ENCODE assay signal across 18 cellular contexts in the genomic region with DNA sequence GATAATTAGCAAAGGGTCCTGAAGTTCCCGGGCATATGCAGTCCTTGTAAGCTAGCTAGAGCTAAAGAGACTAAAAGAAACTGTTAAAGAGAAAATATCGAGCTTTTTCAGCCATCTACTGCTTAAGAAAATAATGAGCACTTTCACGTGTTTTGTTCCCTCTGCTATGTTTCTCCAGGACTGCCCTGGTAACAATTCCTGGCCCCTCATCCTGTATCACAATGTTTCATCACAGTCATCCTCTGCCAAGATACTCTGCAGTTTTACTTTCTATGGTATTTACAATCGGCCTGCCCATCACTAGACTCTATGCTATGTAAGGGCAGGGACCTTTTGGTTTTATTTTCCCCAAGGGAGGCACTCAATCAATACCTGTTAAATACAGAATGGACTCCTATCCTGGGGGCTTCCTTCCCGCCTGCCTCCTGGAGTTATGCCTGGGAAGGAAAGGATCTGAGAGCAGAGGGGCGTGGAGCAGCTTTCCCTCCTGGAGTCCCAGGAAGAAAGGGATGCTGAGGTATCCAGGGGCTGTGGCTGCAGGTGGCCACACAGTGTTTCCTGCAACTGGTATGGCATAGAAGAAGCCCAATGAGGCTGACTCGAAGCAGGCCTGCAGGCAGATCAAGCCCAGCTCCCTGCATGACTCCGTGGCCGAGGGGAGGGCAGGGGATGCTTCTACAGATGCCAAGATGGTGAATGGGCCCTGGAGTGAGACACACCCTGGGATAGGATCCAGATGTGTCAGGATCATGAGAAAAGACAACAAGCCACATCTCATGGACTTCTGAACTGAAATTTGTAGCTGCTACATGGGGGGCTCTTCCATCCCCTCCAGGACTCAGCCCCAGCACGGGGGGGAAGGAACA. TPM values are rescaled to one million over a fixed set of nuclear protein-coding genes. Genes with fewer than 3 reads are reported as not detected.
DNase-seq lines count a peak whose midpoint lies in the region; TF ChIP-seq lines count a peak whose summit lies in the region.
"Had no signal": no experiment of that assay in that cellular context is flagged by ENCODE, and none has a peak within 500 bp of the region (broad histone marks: within the 10 kb centered on the region; RNA-seq: fewer than 3 reads in every experiment).

No MANE protein-coding gene starts in this region.

- H3K79me2 ChIP-seq in osteoblast (ENCODE audit: insufficient read depth, low read length) = no peaks in the 10 kb centered on the region

- H3K27me3 ChIP-seq in BJ (ENCODE audit: control insufficient read depth, insufficient read depth, low read length) (no peaks in the 10 kb centered on the region), osteoblast (ENCODE audit: insufficient read depth, low read length) (no peaks in the 10 kb centered on the region)

- intact Hi-C loops in activated CD4-positive, alpha-beta T cell treated with anti-CD3 and anti-CD28 coated beads, Interleukin-2, amount 10 ng/mL, durations not matched to agents 24 days and 14 days (cut with micrococcal nuclease) = no loop called here

- H3K36me3 ChIP-seq in BJ (ENCODE audit: control insufficient read depth, insufficient read depth, low read length) (no peaks in the 10 kb centered on the region), osteoblast (ENCODE audit: insufficient read depth, low read length) (no peaks in the 10 kb centered on the region)

- H4K20me1 ChIP-seq in osteoblast (ENCODE audit: insufficient read depth, low read length) = no peaks in the 10 kb centered on the region

- no peak overlapping the region for H3K27ac Mint-ChIP-seq in activated CD4-positive, alpha-beta T cell treated with anti-CD3 and anti-CD28 coated beads, Interleukin-2, amount 10 ng/mL, durations not matched to agents 24 days and 14 days
- H3K27ac Mint-ChIP-seq: dendritic cell treated with granulocyte-macrophage colony-stimulating factor and Interleukin-4, amounts not matched to agents 40 ng/mL and 50 ng/mL, for 4 days; stimulated activated naive CD8-positive, alpha-beta T cell treated with anti-CD3 and anti-CD28 coated beads, Interleukin-15, Interleukin-2, amounts not matched to agents 100 ng/mL and 50 ng/mL, for 24 hours had no signal

- peaks cover 12% of the 10 kb centered on the region for H3K27me3 Mint-ChIP-seq in activated CD4-positive, alpha-beta T cell treated with anti-CD3 and anti-CD28 coated beads, Interleukin-2, amount 10 ng/mL, durations not matched to agents 24 days and 14 days

- peak overlapping the region; percentile 47 for H3K4me2 ChIP-seq in osteoblast (ENCODE audit: insufficient read depth, low read length)

- no peaks in the 10 kb centered on the region for H3K4me1 Mint-ChIP-seq in activated CD4-positive, alpha-beta T cell treated with anti-CD3 and anti-CD28 coated beads, Interleukin-2, amount 10 ng/mL, durations not matched to agents 24 days and 14 days

- no peaks in the 10 kb centered on the region for H3K9me3 Mint-ChIP-seq in activated CD4-positive, alpha-beta T cell treated with anti-CD3 and anti-CD28 coated beads, Interleukin-2, amount 10 ng/mL, durations not matched to agents 24 days and 14 days

- no peak for TF ChIP-seq CTCF in BJ (IDR thresholded peaks at IDR 0.05; ENCODE audit: insufficient read depth, low read depth, low read length)
- no peak for TF ChIP-seq CTCF in osteoblast (IDR thresholded peaks at IDR 0.05; ENCODE audit: extremely low read depth, low read depth, low read length)

- H3K36me3 Mint-ChIP-seq in activated CD4-positive, alpha-beta T cell treated with anti-CD3 and anti-CD28 coated beads, Interleukin-2, amount 10 ng/mL, durations not matched to agents 24 days and 14 days (ENCODE audit: low read depth) = no peaks in the 10 kb centered on the region

- no peak overlapping the region for H3K4me3 Mint-ChIP-seq in activated CD4-positive, alpha-beta T cell treated with anti-CD3 and anti-CD28 coated beads, Interleukin-2, amount 10 ng/mL, durations not matched to agents 24 days and 14 days
- H3K4me3 Mint-ChIP-seq: dendritic cell treated with granulocyte-macrophage colony-stimulating factor and Interleukin-4, amounts not matched to agents 40 ng/mL and 50 ng/mL, for 4 days; stimulated activated naive CD8-positive, alpha-beta T cell treated with anti-CD3 and anti-CD28 coated beads, Interleukin-15, Interleukin-2, amounts not matched to agents 100 ng/mL and 50 ng/mL, for 24 hours had no signal

- H3K27ac ChIP-seq in epithelial cell of prostate (peak overlapping the region; percentile 62), osteoblast (ENCODE audit: low read depth, low read length) (peak overlapping the region; percentile 66)

- H3K4me1 ChIP-seq in osteoblast (ENCODE audit: insufficient read depth, low read length) = peaks cover 39% of the 10 kb centered on the region

- POLR2A ChIA-PET in BJ (lab: Charles Lee) = no interaction called here

- H3K9me3 ChIP-seq in osteoblast (ENCODE audit: low read depth, low read length) = no peaks in the 10 kb centered on the region

- no peak overlapping the region for H2AFZ ChIP-seq in osteoblast (ENCODE audit: low read length)

- CTCF ChIA-PET in BJ (lab: Yijun Ruan, JAX) = interaction anchor here (0.7 to 1.2 kb wide), 3 partner anchors 15 to 559 kb away, joined by 3 to 4 read pairs (median 3); no protein-coding TSS in a partner anchor

- H3K4me3 ChIP-seq in BJ (ENCODE audit: low read depth, low read length) (no peak overlapping the region), osteoblast (ENCODE audit: insufficient read depth, low read length) (peak overlapping the region; percentile 27)

- peak; percentile 74 for DNase-seq in BJ (ENCODE audit: low read depth)
- DNase-seq in M059J (ENCODE audit: low read depth) = peak; percentile 57
- DNase-seq in epithelial cell of prostate (ENCODE audit: low read depth, low spot score) = no peak
- DNase-seq in osteoblast (ENCODE audit: insufficient read length, low spot score, missing footprints) = peak; percentile 90
- no peak for DNase-seq in activated CD4-positive, alpha-beta T cell treated with anti-CD3 and anti-CD28 coated beads, Interleukin-2, amount 10 ng/mL, durations not matched to agents 24 days and 14 days
- no peak for DNase-seq in NCI-H187 (lab: John Stamatoyannopoulos, UW)
- no peak for DNase-seq in anterior cingulate cortex (lab: John Stamatoyannopoulos, UW)
- DNase-seq in C1 segment of cervical spinal cord (lab: John Stamatoyannopoulos, UW) = no peak
- DNase-seq: activated CD4-positive, alpha-beta T cell treated with anti-CD3 and anti-CD28 coated beads, Interleukin-2, amount 50 U/mL, for 1 hour; activated T-cell treated with anti-CD3 and anti-CD28 coated beads, Interleukin-2, amount 50 U/mL, for 48 hours; amniotic stem cell; DMS153; midbrain; NCI-H1105; NCI-H345; nucleus accumbens had no signal

RNA-seq across cellular contexts. Expression of a gene that starts 53.0 kb away (rescaled TPM):
- polyA plus RNA-seq in BJ (2011; rRNA removed) = 0.02 and 0.13 TPM in 2 replicates
- 0.31 and 0.38 TPM in 2 replicates for polyA minus RNA-seq in BJ (2011; rRNA and poly(A)+ RNA removed)
- total RNA-seq in M059J (2014; rRNA removed; shearing (Covaris generic)) = 0.10 TPM in 1 of 2 replicates, not detected in the other
- total RNA-seq in osteoblast = under 0.01 TPM in 1 of 2 replicates, not detected in the other
- 0.50 and 0.54 TPM in 2 replicates for total RNA-seq in activated CD4-positive, alpha-beta T cell treated with anti-CD3 and anti-CD28 coated beads, Interleukin-2, amount 10 ng/mL, durations not matched to agents 24 days and 14 days

Comparison
In these comparisons a context has a peak if more than half of its experiments do, and no peak if none do; other contexts are left out.
1. DNase-seq: peak in BJ (single experiment), M059J (single experiment) and osteoblast (single experiment); none in epithelial cell of prostate (single experiment), activated CD4-positive, alpha-beta T cell treated with anti-CD3 and anti-CD28 coated beads, Interleukin-2, amount 10 ng/mL, durations not matched to agents 24 days and 14 days (single experiment), NCI-H187 (0 of 2), anterior cingulate cortex (0 of 58) and C1 segment of cervical spinal cord (0 of 14).